Comparison of ENCODE assay signal across 1 cellular context in genomic region chr6:37110455-37111155, GRCh38.
TF ChIP-seq lines count a peak whose summit lies in the region.

No MANE protein-coding gene starts in this region.

TF ChIP-seq in HepG2, 621 proteins besides CTCF, POLR2A, EP300 and RAD21 (continued from another document and continues in another):
- TF ChIP-seq EED (CRISPR knock-in tag; IDR thresholded peaks at IDR 0.05) (no peak), USF2 (IDR thresholded peaks at IDR 0.05; ENCODE audit: low read depth, low read length) (no peak), USF2 (CRISPR knock-in tag; IDR thresholded peaks at IDR 0.05; ENCODE audit: borderline replicate concordance) (no peak), PRDM10 (CRISPR knock-in tag; IDR thresholded peaks at IDR 0.05; ENCODE audit: low read depth) (peak; percentile 67; the same call in 1 of the 2 replicates), ZNF382 (CRISPR knock-in tag; IDR thresholded peaks at IDR 0.05; ENCODE audit: borderline replicate concordance) (no peak), HIVEP1 (CRISPR knock-in tag; IDR thresholded peaks at IDR 0.05) (no peak), ZNF879 (CRISPR knock-in tag; IDR thresholded peaks at IDR 0.05) (no peak), TCF12 (IDR thresholded peaks at IDR 0.05) (no peak), TCF12 (CRISPR knock-in tag; IDR thresholded peaks at IDR 0.05) (0 out of 2 replicates have a peak, but pooled peaks have one; percentile 33), SETDB1 (CRISPR knock-in tag; IDR thresholded peaks at IDR 0.05; ENCODE audit: borderline replicate concordance) (no peak), SYNCRIP (IDR thresholded peaks at IDR 0.05; ENCODE audit: insufficient read depth, low read depth, low read length) (no peak), ZBTB38 (CRISPR knock-in tag; IDR thresholded peaks at IDR 0.05) (no peak), THAP9 (CRISPR knock-in tag; IDR thresholded peaks at IDR 0.05; ENCODE audit: borderline replicate concordance) (no peak), JARID2 (CRISPR knock-in tag; IDR thresholded peaks at IDR 0.05; ENCODE audit: insufficient replicate concordance) (peak; percentile 4), HNRNPLL (IDR thresholded peaks at IDR 0.05; ENCODE audit: low read depth, low read length, poor library complexity, severe bottlenecking) (no peak), NR2F6 (IDR thresholded peaks at IDR 0.05) (peak; percentile 97), NR2F6 (CRISPR knock-in tag; IDR thresholded peaks at IDR 0.05) (peak; percentile 99), ETV5 (CRISPR knock-in tag; IDR thresholded peaks at IDR 0.05; ENCODE audit: borderline replicate concordance) (peak; percentile 82), MXD3 (CRISPR knock-in tag; IDR thresholded peaks at IDR 0.05) (no peak), BRD4 (CRISPR knock-in tag; IDR thresholded peaks at IDR 0.05) (no peak), ZNF784 (CRISPR knock-in tag; IDR thresholded peaks at IDR 0.05; ENCODE audit: borderline replicate concordance) (no peak; the same call in 1 of the 2 replicates), NR2F1 (CRISPR knock-in tag; IDR thresholded peaks at IDR 0.05) (peak; percentile 89 to 96), ZBTB4 (CRISPR knock-in tag; IDR thresholded peaks at IDR 0.05; ENCODE audit: borderline replicate concordance) (no peak), ZNF891 (CRISPR knock-in tag; IDR thresholded peaks at IDR 0.05) (no peak), DNMT1 (CRISPR knock-in tag; IDR thresholded peaks at IDR 0.05) (no peak), ZNF33B (CRISPR knock-in tag; IDR thresholded peaks at IDR 0.05) (no peak; the same call in 1 of the 2 replicates), MEIS1 (CRISPR knock-in tag; IDR thresholded peaks at IDR 0.05; ENCODE audit: borderline replicate concordance) (0 out of 2 replicates have a peak, but pooled peaks have one; percentile 50), ZSCAN25 (CRISPR knock-in tag; IDR thresholded peaks at IDR 0.05) (peak; percentile 20; the same call in 1 of the 2 replicates), PRMT3 (CRISPR knock-in tag; IDR thresholded peaks at IDR 0.05; ENCODE audit: borderline replicate concordance, low read depth) (no peak), MIXL1 (CRISPR knock-in tag; IDR thresholded peaks at IDR 0.05) (peak; percentile 89), ZNF34 (CRISPR knock-in tag; IDR thresholded peaks at IDR 0.05; ENCODE audit: borderline replicate concordance) (peak; percentile 33; the same call in 1 of the 2 replicates), ZNF362 (CRISPR knock-in tag; IDR thresholded peaks at IDR 0.05; ENCODE audit: borderline replicate concordance) (peak; percentile 83; the same call in 1 of the 2 replicates), LBX2 (CRISPR knock-in tag; IDR thresholded peaks at IDR 0.05; ENCODE audit: borderline replicate concordance) (no peak), ZNF558 (CRISPR knock-in tag; IDR thresholded peaks at IDR 0.05; ENCODE audit: borderline replicate concordance) (no peak), ZFP90 (CRISPR knock-in tag; IDR thresholded peaks at IDR 0.05; ENCODE audit: borderline replicate concordance) (no peak; the same call in 1 of the 2 replicates), ZMYM2 (CRISPR knock-in tag; IDR thresholded peaks at IDR 0.05) (no peak), FOXK2 (IDR thresholded peaks at IDR 0.05) (no peak), ZBTB7B (CRISPR knock-in tag; IDR thresholded peaks at IDR 0.05) (peak; percentile 32; the same call in 1 of the 2 replicates), HBP1 (CRISPR knock-in tag; IDR thresholded peaks at IDR 0.05; ENCODE audit: low read depth) (0 out of 2 replicates have a peak, but pooled peaks have one; percentile 65), ZFP41 (CRISPR knock-in tag; IDR thresholded peaks at IDR 0.05; ENCODE audit: borderline replicate concordance) (no peak), SNAI1 (CRISPR knock-in tag; IDR thresholded peaks at IDR 0.05; ENCODE audit: borderline replicate concordance) (no peak), MTF1 (CRISPR knock-in tag; IDR thresholded peaks at IDR 0.05) (no peak), REPIN1 (CRISPR knock-in tag; IDR thresholded peaks at IDR 0.05; ENCODE audit: borderline replicate concordance, low read depth) (no peak), ZBTB2 (CRISPR knock-in tag; IDR thresholded peaks at IDR 0.05; ENCODE audit: low read depth) (no peak), ZNF772 (CRISPR knock-in tag; IDR thresholded peaks at IDR 0.05) (peak; percentile 75; the same call in 1 of the 2 replicates), ZNF782 (CRISPR knock-in tag; IDR thresholded peaks at IDR 0.05; ENCODE audit: borderline replicate concordance) (no peak), BRCA1 (CRISPR knock-in tag; IDR thresholded peaks at IDR 0.05) (no peak)
